23 cellular contexts compared by ENCODE assay signal in the genomic region with DNA sequence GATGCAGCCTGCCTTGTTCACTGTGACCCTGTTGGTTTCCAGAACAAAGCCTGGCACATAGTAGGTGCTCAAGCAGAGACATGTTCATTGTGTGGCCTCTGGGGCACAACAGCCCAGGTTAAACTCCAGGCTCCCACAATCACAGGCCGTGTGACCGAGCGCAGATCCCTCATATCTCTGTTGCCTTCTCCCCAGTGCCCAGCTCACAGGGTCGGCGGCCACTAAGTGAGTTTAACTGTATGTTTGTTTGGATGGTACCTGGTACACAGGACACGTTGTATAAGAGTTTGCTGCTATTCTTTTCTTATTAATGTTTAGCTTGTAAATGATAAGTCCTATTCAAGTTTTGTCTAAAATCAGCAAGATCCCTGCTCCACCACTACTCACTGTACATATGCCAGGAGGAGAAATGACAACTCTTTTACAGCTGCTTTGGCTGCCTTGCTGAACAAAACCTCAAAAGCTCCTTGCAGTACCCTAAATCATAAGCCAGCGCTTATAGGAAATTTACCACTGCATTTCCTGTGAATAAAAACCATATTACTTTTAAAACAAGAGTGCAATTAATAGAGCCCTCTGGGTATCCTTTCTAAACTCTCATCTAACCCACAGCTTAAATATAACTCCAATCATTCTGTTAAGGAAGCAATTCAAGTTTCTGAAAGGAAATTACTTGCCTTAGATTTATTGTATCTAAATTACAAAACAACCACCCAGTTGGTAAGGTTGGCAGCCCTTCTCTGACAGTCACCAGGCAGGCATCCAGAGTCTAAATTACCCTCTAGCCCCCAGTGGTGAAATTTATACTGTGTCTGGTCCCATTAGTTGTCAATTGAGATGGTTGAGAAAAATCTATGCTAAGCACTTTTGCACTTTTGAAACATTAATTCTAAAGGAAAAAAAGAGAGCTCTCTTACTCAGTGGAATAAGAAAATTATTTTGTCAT.
A peak's percentile ranks its signal among the peaks of the same experiment; 100 is the strongest.
DNase-seq lines count a peak whose midpoint lies in the region; TF ChIP-seq lines count a peak whose summit lies in the region.
"Had no signal": no experiment of that assay in that cellular context is flagged by ENCODE, and none has a peak within 500 bp of the region (broad histone marks: within the 10 kb centered on the region; RNA-seq: fewer than 3 reads in every experiment).

No MANE protein-coding gene starts in this region.

- H3K27me3 ChIP-seq in A673 (replicated peaks; ENCODE audit: insufficient read depth, low read depth, low read length, poor library complexity) = no peaks in the 10 kb centered on the region

- no peaks in the 10 kb centered on the region; the same call in none of the 2 replicates for H3K27me3 Mint-ChIP-seq in HFFc6 (ENCODE audit: insufficient read depth)
- H3K27me3 Mint-ChIP-seq: activated CD4-positive, alpha-beta memory T cell treated with anti-CD3 and anti-CD28 coated beads, Interleukin-2, amount 10 ng/mL, durations not matched to agents 7 days and 5 days; CD4-positive, alpha-beta memory T cell; dendritic cell treated with granulocyte-macrophage colony-stimulating factor and Interleukin-4, amounts not matched to agents 40 ng/mL and 50 ng/mL, for 4 days; stimulated activated memory B cell treated with anti-CD40 and anti-IgM and Interleukin-4, amounts not matched to agents 10 μg/mL and 1 μg/mL and 100 μg/mL, for 72 hours had no signal

- H3K27ac ChIP-seq in A673 (ENCODE audit: low read depth, low read length, poor library complexity, severe bottlenecking) = no peak overlapping the region
- H3K27ac ChIP-seq: prostate gland, skin epidermis had no signal

- peak; percentile 30 for DNase-seq in AG10803 (ENCODE audit: low read depth)
- DNase-seq in HFFc6 = no peak
- DNase-seq in astrocyte of the hippocampus (ENCODE audit: low read depth, low spot score) = peak; percentile 17
- peak; percentile 38 for DNase-seq in myocyte (ENCODE audit: low read depth)
- DNase-seq in A673 (ENCODE audit: low spot score) = no peak
- no peak for DNase-seq in SHP77 treated with DMSO at 0.1 percent for 48 hours (lab: John Stamatoyannopoulos, UW)
- DNase-seq in activated CD4-positive, CD25-positive, alpha-beta regulatory T cell (lab: John Stamatoyannopoulos, UW) = no peak
- DNase-seq in SK-N-DZ (ENCODE audit: low spot score) = no peak
- DNase-seq: activated CD4-positive, alpha-beta memory T cell treated with anti-CD3 and anti-CD28 coated beads, Interleukin-2, amount 10 ng/mL, durations not matched to agents 7 days and 5 days; CD4-positive, alpha-beta memory T cell; immature natural killer cell; KG1; left ventricle myocardium superior; midbrain; NCI-H187; NCI-H446 treated with DMSO at 0.1 percent for 48 hours; stimulated activated CD4-positive, alpha-beta T cell treated with anti-CD3 and anti-CD28 coated beads, Interleukin-2, amount 100 ng/mL, for 24 hours; T1000 had no signal

- H3K9me3 Mint-ChIP-seq in HFFc6 = peaks cover 1% of the 10 kb centered on the region; the same call in 1 of the 2 replicates
- H3K9me3 Mint-ChIP-seq: activated CD4-positive, alpha-beta memory T cell treated with anti-CD3 and anti-CD28 coated beads, Interleukin-2, amount 10 ng/mL, durations not matched to agents 7 days and 5 days; dendritic cell treated with granulocyte-macrophage colony-stimulating factor and Interleukin-4, amounts not matched to agents 40 ng/mL and 50 ng/mL, for 4 days; neural crest cell; stimulated activated memory B cell treated with anti-CD40 and anti-IgM and Interleukin-4, amounts not matched to agents 10 μg/mL and 1 μg/mL and 100 μg/mL, for 72 hours had no signal

- no peak for TF ChIP-seq CTCF in AG10803 (conservative IDR thresholded peaks at IDR 0.05; ENCODE audit: low read length)
- peak; percentile 16; the same call in 1 of the 2 replicates for TF ChIP-seq CTCF in HFFc6 (IDR thresholded peaks at IDR 0.05)
- TF ChIP-seq CTCF in A673 (conservative IDR thresholded peaks at IDR 0.05; ENCODE audit: low read depth, low read length) = no peak

- intact Hi-C loops in A673 (cut with micrococcal nuclease; ENCODE audit: unreplicated experiment) = no loop called here

- peaks cover 15% of the 10 kb centered on the region for H3K36me3 Mint-ChIP-seq in HFFc6 (ENCODE audit: low read depth)
- H3K36me3 Mint-ChIP-seq: CD4-positive, alpha-beta memory T cell; immature natural killer cell; stimulated activated memory B cell treated with anti-CD40 and anti-IgM and Interleukin-4, amounts not matched to agents 10 μg/mL and 1 μg/mL and 100 μg/mL, for 72 hours had no signal

- CTCF ChIA-PET in A673 (lab: Charles Lee) = no interaction called here

- H3K4me1 Mint-ChIP-seq in HFFc6 (ENCODE audit: low read depth) = peaks cover 45% of the 10 kb centered on the region
- H3K4me1 Mint-ChIP-seq: activated CD4-positive, alpha-beta memory T cell treated with anti-CD3 and anti-CD28 coated beads, Interleukin-2, amount 10 ng/mL, durations not matched to agents 7 days and 5 days; CD4-positive, alpha-beta memory T cell; immature natural killer cell; stimulated activated memory B cell treated with anti-CD40 and anti-IgM and Interleukin-4, amounts not matched to agents 10 μg/mL and 1 μg/mL and 100 μg/mL, for 72 hours had no signal

- BruUV-seq in A673 (replicated peaks; lab: Mats Ljungman, UMichigan) = no TSS peak

- H3K9me3 ChIP-seq in A673 (ENCODE audit: low read depth, low read length, poor library complexity, severe bottlenecking) = no peaks in the 10 kb centered on the region
- H3K9me3 ChIP-seq: prostate gland had no signal

- H3K4me3 Mint-ChIP-seq in HFFc6 = no peak overlapping the region
- H3K4me3 Mint-ChIP-seq: activated CD4-positive, alpha-beta memory T cell treated with anti-CD3 and anti-CD28 coated beads, Interleukin-2, amount 10 ng/mL, durations not matched to agents 7 days and 5 days; CD4-positive, alpha-beta memory T cell; dendritic cell treated with granulocyte-macrophage colony-stimulating factor and Interleukin-4, amounts not matched to agents 40 ng/mL and 50 ng/mL, for 4 days; immature natural killer cell; neural crest cell; stimulated activated memory B cell treated with anti-CD40 and anti-IgM and Interleukin-4, amounts not matched to agents 10 μg/mL and 1 μg/mL and 100 μg/mL, for 72 hours had no signal

- POLR2A ChIA-PET in A673 (lab: Charles Lee; ENCODE audit: low non-redundant PET) = no interaction called here

- H3K4me3 ChIP-seq in AG10803 (ENCODE audit: low read length) (no peak overlapping the region), A673 (ENCODE audit: low read depth, low read length, poor library complexity, severe bottlenecking) (no peak overlapping the region)
- H3K4me3 ChIP-seq: prostate gland, skin epidermis had no signal

- H3K36me3 ChIP-seq in A673 (ENCODE audit: insufficient read depth, low read length, poor library complexity, severe bottlenecking) = no peaks in the 10 kb centered on the region
- H3K36me3 ChIP-seq: prostate gland had no signal

- H3K27ac Mint-ChIP-seq in HFFc6 = no peak overlapping the region; the same call in 1 of the 2 replicates
- H3K27ac Mint-ChIP-seq: activated CD4-positive, alpha-beta memory T cell treated with anti-CD3 and anti-CD28 coated beads, Interleukin-2, amount 10 ng/mL, durations not matched to agents 7 days and 5 days; CD4-positive, alpha-beta memory T cell; dendritic cell treated with granulocyte-macrophage colony-stimulating factor and Interleukin-4, amounts not matched to agents 40 ng/mL and 50 ng/mL, for 4 days; immature natural killer cell; stimulated activated memory B cell treated with anti-CD40 and anti-IgM and Interleukin-4, amounts not matched to agents 10 μg/mL and 1 μg/mL and 100 μg/mL, for 72 hours had no signal

- H3K4me1 ChIP-seq in A673 (ENCODE audit: insufficient read depth, low read length, poor library complexity, severe bottlenecking) = no peaks in the 10 kb centered on the region
- H3K4me1 ChIP-seq: prostate gland had no signal

Comparison
In these comparisons a context has a peak if more than half of its experiments do, and no peak if none do; other contexts are left out.
1. DNase-seq: peak in AG10803 (single experiment), astrocyte of the hippocampus (single experiment) and myocyte (single experiment); none in HFFc6 (single experiment), A673 (single experiment), SHP77 treated with DMSO at 0.1 percent for 48 hours (single experiment), activated CD4-positive, CD25-positive, alpha-beta regulatory T cell (0 of 4) and SK-N-DZ (single experiment).